Comparison of ENCODE assay signal across 19 cellular contexts in the genomic region with DNA sequence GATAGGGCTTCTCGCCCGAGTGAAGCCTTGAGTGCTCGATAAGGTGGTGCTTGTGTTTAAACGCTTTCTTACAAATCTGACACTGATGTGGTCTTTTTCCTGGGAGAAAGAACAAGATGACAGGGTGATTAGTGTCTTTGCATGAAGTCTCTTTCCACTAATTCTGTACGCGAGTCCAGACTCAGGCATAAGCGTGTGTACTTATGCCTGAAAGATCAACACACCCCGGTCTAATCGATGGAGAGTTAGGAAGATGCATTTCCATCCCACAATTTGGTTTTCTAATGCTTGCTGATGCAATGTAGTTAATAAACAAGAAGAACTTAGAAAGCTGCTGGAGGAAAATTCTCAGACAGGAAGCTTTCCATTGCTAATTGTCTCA.
DNase-seq lines count a peak whose midpoint lies in the region; ATAC-seq, FAIRE-seq and TF ChIP-seq lines count a peak whose summit lies in the region.
"Had no signal": no experiment of that assay in that cellular context is flagged by ENCODE, and none has a peak within 500 bp of the region (broad histone marks: within the 10 kb centered on the region; RNA-seq: fewer than 3 reads in every experiment).

No MANE protein-coding gene starts in this region.

- H3K4me3 ChIP-seq in coronary artery (peak overlapping the region; percentile 18), HepG2 (replicated peaks in 1 of 3; ENCODE audit: insufficient read depth in 1 of 3, low read depth in 2 of 3, low read length in 3 of 3) (no peak overlapping the region; a peak in 1 of 6 replicates), stomach smooth muscle (ENCODE audit: low read length in 2 of 2) (peak overlapping the region; percentile 68 to 73)

- no peak overlapping the region for H2AFZ ChIP-seq in HepG2 (ENCODE audit: low read length)

- no peak for TF ChIP-seq CTCF in coronary artery (IDR thresholded peaks at IDR 0.05)
- TF ChIP-seq CTCF in HepG2 (CRISPR knock-in tag; IDR thresholded peaks at IDR 0.05): no peak

- no peak for TF ChIP-seq POLR2A in HepG2 (IDR thresholded peaks at IDR 0.05; ENCODE audit: insufficient read depth in 1 of 2, low read depth in 2 of 2, low read length in 2 of 2)

- peak; percentile 81 for ATAC-seq in HepG2

- DNase-seq in NCI-H345 treated with DMSO at 0.1 percent for 48 hours (lab: John Stamatoyannopoulos, UW; ENCODE audit: unreplicated experiment) (peak; percentile 47), NCI-H345 (lab: John Stamatoyannopoulos, UW) (no peak), coronary artery (ENCODE audit: low spot score) (no peak), HepG2 (ENCODE audit: low spot score) (no peak), T-helper 2 cell (no peak), GOT3 (lab: John Stamatoyannopoulos, UW) (no peak), GM19238 (ENCODE audit: insufficient read length, low spot score) (no peak)
- DNase-seq: activated CD4-positive, alpha-beta T cell treated with anti-CD3 and anti-CD28 coated beads, Interleukin-2, amount 50 U/mL, for 4 hours; activated naive CD8-positive, alpha-beta T cell treated with anti-CD3 and anti-CD28 coated beads, Interleukin-2, amount 10 ng/mL, durations not matched to agents 7 days and 5 days; activated T-cell treated with anti-CD3 and anti-CD28 coated beads, Interleukin-2, amount 50 U/mL, for 24 hours; cerebellar nuclear complex; midbrain; MV-4-11; NCI-H2029 treated with DMSO at 0.1 percent for 48 hours; occipital lobe; Peyer's patch had no signal

- WGBS in HepG2 (ENCODE audit: low lambda C conversion rate): 8% methylated on average over 9 of the region's 9 CpGs

- no peaks in the 10 kb centered on the region for H3K9me3 ChIP-seq in HepG2 (ENCODE audit: low read length)
- H3K9me3 ChIP-seq in stomach smooth muscle (ENCODE audit: control insufficient read depth in 2 of 2, low read length in 2 of 2): no peaks in the 10 kb centered on the region
- H3K9me3 ChIP-seq: Peyer's patch had no signal

- H3K27me3 ChIP-seq in HepG2 (ENCODE audit: control insufficient read depth in 1 of 2, insufficient read depth in 2 of 2, low read length in 2 of 2) (peaks cover 3 to 20% of the 10 kb centered on the region in 2 experiments; a peak in 3 of 5 replicates), stomach smooth muscle (ENCODE audit: control insufficient read depth in 1 of 2, insufficient read depth in 2 of 2, low read length in 2 of 2) (no peaks in the 10 kb centered on the region)
- H3K27me3 ChIP-seq: Peyer's patch had no signal

- FAIRE-seq in HepG2 (lab: Jason Lieb, UNC): no peak
- FAIRE-seq: small intestine had no signal

- no peaks in the 10 kb centered on the region for H4K20me1 ChIP-seq in HepG2 (ENCODE audit: insufficient read depth, low read length)

- H3K36me3 ChIP-seq in HepG2 (replicated peaks in 1 of 2; ENCODE audit: control insufficient read depth in 1 of 2, insufficient read depth in 2 of 2, low read length in 2 of 2): no peaks in the 10 kb centered on the region
- H3K36me3 ChIP-seq in stomach smooth muscle (ENCODE audit: control insufficient read depth in 2 of 2, insufficient read depth in 2 of 2, low read length in 2 of 2): no peaks in the 10 kb centered on the region
- H3K36me3 ChIP-seq: Peyer's patch had no signal

- in situ Hi-C loops in HepG2 (cut with HindIII; ENCODE audit: extremely low pct_ligation_motif_present, low pct_unique_long_range_greater_than_20kb): no loop called here

- BruUV-seq in HepG2 (replicated peaks; lab: Mats Ljungman, UMichigan): no TSS peak

- H3K9ac ChIP-seq in HepG2 (ENCODE audit: insufficient read depth, low read depth, low read length) (no peak overlapping the region), stomach smooth muscle (ENCODE audit: low read length in 2 of 2) (no peak overlapping the region)

- CTCF ChIA-PET in HepG2 (lab: Yijun Ruan, JAX; ENCODE audit: low intra/inter-chr PET ratio, low total read pairs): no interaction called here

- POLR2A ChIA-PET in HepG2 (lab: Yijun Ruan, JAX): no interaction called here

- peak overlapping the region; percentile 60; the same call in 1 of the 2 replicates for H3K4me2 ChIP-seq in HepG2 (ENCODE audit: low read depth, low read length)

- TF ChIP-seq EP300 in HepG2 (IDR thresholded peaks at IDR 0.05; ENCODE audit: low read depth in 2 of 2, low read length in 2 of 2): no peak
- TF ChIP-seq EP300 in HepG2 (CRISPR knock-in tag; IDR thresholded peaks at IDR 0.05; ENCODE audit: borderline replicate concordance): no peak

- peaks cover 9% of the 10 kb centered on the region for H3K4me1 ChIP-seq in HepG2 (ENCODE audit: insufficient read depth, low read length)
- no peaks in the 10 kb centered on the region for H3K4me1 ChIP-seq in stomach smooth muscle (ENCODE audit: control insufficient read depth, insufficient read depth, low read length)
- H3K4me1 ChIP-seq: Peyer's patch had no signal

- TF ChIP-seq RAD21 in HepG2 (CRISPR knock-in tag; IDR thresholded peaks at IDR 0.05): no peak

- H3K79me2 ChIP-seq in HepG2 (ENCODE audit: insufficient read depth, low read length): no peaks in the 10 kb centered on the region

- intact Hi-C loops in HepG2 (cut with micrococcal nuclease; ENCODE audit: unreplicated experiment): no loop called here

- H3K27ac ChIP-seq in coronary artery: peak overlapping the region; percentile 28 to 68
- H3K27ac ChIP-seq in HepG2 (ENCODE audit: extremely low read length, insufficient read depth, low read length): no peak overlapping the region
- H3K27ac ChIP-seq in stomach smooth muscle (ENCODE audit: low read length): no peak overlapping the region
- H3K27ac ChIP-seq: 22Rv1, Peyer's patch had no signal

TF ChIP-seq in HepG2, 621 proteins besides CTCF, POLR2A, EP300 and RAD21:
- no peak for TF ChIP-seq KLF6 (CRISPR knock-in tag; IDR thresholded peaks at IDR 0.05)
- no peak for TF ChIP-seq ZNF570 (CRISPR knock-in tag; IDR thresholded peaks at IDR 0.05; ENCODE audit: borderline replicate concordance)
- no peak for TF ChIP-seq KDM6A (CRISPR knock-in tag; IDR thresholded peaks at IDR 0.05; ENCODE audit: low read depth)
- no peak for TF ChIP-seq SOX6 (IDR thresholded peaks at IDR 0.05)
- TF ChIP-seq SOX6 (CRISPR knock-in tag; IDR thresholded peaks at IDR 0.05): no peak
- TF ChIP-seq JUN (CRISPR knock-in tag; IDR thresholded peaks at IDR 0.05): no peak
- no peak for TF ChIP-seq ESRRA (CRISPR knock-in tag; IDR thresholded peaks at IDR 0.05; ENCODE audit: low read depth)
- TF ChIP-seq, protein P1, sequence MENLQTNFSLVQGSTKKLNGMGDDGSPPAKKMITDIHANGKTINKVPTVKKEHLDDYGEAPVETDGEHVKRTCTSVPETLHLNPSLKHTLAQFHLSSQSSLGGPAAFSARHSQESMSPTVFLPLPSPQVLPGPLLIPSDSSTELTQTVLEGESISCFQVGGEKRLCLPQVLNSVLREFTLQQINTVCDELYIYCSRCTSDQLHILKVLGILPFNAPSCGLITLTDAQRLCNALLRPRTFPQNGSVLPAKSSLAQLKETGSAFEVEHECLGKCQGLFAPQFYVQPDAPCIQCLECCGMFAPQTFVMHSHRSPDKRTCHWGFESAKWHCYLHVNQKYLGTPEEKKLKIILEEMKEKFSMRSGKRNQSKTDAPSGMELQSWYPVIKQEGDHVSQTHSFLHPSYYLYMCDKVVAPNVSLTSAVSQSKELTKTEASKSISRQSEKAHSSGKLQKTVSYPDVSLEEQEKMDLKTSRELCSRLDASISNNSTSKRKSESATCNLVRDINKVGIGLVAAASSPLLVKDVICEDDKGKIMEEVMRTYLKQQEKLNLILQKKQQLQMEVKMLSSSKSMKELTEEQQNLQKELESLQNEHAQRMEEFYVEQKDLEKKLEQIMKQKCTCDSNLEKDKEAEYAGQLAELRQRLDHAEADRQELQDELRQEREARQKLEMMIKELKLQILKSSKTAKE (CRISPR knock-in tag; IDR thresholded peaks at IDR 0.05; ENCODE audit: borderline replicate concordance): no peak
- TF ChIP-seq, protein P2, sequence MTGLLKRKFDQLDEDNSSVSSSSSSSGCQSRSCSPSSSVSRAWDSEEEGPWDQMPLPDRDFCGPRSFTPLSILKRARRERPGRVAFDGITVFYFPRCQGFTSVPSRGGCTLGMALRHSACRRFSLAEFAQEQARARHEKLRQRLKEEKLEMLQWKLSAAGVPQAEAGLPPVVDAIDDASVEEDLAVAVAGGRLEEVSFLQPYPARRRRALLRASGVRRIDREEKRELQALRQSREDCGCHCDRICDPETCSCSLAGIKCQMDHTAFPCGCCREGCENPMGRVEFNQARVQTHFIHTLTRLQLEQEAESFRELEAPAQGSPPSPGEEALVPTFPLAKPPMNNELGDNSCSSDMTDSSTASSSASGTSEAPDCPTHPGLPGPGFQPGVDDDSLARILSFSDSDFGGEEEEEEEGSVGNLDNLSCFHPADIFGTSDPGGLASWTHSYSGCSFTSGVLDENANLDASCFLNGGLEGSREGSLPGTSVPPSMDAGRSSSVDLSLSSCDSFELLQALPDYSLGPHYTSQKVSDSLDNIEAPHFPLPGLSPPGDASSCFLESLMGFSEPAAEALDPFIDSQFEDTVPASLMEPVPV (CRISPR knock-in tag; IDR thresholded peaks at IDR 0.05): no peak
- TF ChIP-seq NFATC3 (CRISPR knock-in tag; IDR thresholded peaks at IDR 0.05): no peak
- no peak for TF ChIP-seq SOX5 (CRISPR knock-in tag; IDR thresholded peaks at IDR 0.05; ENCODE audit: borderline replicate concordance)

Comparison
In these comparisons a context has a peak if more than half of its experiments do, and no peak if none do; other contexts are left out.
1. H3K27ac ChIP-seq: peak in coronary artery (2 of 2); none in HepG2 (single experiment) and stomach smooth muscle (single experiment).
2. H3K4me3 ChIP-seq: peak in coronary artery (single experiment) and stomach smooth muscle (2 of 2); none in HepG2 (0 of 3).